1 cellular context compared by ENCODE assay signal in the genomic region with DNA sequence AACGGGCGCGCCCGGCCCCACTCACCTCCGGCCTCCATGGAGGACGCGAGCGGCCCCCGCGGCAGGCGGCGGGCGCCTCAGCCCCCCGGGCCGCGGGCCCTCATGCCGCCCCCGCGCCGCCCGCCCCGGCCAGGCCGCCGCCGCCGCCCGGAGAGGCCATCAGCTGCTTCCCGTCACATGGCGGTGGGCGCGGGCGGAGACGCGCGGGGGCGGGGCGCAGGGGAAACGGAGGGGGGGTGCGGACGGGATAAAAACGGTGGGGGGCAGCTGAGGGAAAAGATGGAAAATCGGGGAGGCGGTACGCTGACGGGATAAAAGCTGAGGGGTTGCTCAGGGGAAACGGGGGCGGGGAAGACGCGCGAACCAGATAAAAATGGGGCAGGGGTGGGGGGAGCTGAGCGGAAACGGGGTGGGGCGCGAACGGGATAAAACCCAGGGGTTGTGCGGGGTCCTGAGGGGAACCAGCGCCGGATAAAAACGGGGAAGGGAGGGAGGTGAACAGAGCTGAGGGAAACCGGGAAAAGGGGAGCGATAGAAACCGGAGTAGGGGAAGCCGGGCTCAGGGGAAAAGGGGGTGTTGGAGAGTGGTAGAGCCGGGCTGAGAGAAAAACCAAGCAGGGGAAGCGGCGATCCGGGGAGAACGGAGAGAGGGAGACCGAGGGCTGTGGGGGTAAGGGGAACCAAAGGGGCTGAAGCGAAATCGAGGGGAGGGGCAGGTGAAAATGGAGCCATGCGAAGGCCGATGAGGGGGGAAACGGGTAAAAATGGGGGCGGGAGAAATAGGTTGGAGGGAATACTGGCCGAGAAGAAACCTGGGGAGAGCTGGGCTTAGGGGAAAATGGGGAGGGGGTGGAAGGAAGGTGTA.
A peak's percentile ranks its signal among the peaks of the same experiment; 100 is the strongest.
TF ChIP-seq lines count a peak whose summit lies in the region.

A gene (minus strand): TSS at position 169 of the 865 bp plus-strand sequence. CDS start 131 bp downstream, at position 38.

TF ChIP-seq in HepG2, 621 proteins besides CTCF, POLR2A, EP300 and RAD21 (continues in another document):
- TF ChIP-seq ZSCAN31 (CRISPR knock-in tag; IDR thresholded peaks at IDR 0.05; ENCODE audit: low read depth): no peak
- TF ChIP-seq, protein P1, sequence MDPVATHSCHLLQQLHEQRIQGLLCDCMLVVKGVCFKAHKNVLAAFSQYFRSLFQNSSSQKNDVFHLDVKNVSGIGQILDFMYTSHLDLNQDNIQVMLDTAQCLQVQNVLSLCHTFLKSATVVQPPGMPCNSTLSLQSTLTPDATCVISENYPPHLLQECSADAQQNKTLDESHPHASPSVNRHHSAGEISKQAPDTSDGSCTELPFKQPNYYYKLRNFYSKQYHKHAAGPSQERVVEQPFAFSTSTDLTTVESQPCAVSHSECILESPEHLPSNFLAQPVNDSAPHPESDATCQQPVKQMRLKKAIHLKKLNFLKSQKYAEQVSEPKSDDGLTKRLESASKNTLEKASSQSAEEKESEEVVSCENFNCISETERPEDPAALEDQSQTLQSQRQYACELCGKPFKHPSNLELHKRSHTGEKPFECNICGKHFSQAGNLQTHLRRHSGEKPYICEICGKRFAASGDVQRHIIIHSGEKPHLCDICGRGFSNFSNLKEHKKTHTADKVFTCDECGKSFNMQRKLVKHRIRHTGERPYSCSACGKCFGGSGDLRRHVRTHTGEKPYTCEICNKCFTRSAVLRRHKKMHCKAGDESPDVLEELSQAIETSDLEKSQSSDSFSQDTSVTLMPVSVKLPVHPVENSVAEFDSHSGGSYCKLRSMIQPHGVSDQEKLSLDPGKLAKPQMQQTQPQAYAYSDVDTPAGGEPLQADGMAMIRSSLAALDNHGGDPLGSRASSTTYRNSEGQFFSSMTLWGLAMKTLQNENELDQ (CRISPR knock-in tag; IDR thresholded peaks at IDR 0.05; ENCODE audit: borderline replicate concordance): no peak
- no peak for TF ChIP-seq ZBTB38 (CRISPR knock-in tag; IDR thresholded peaks at IDR 0.05)
- TF ChIP-seq, protein P2, sequence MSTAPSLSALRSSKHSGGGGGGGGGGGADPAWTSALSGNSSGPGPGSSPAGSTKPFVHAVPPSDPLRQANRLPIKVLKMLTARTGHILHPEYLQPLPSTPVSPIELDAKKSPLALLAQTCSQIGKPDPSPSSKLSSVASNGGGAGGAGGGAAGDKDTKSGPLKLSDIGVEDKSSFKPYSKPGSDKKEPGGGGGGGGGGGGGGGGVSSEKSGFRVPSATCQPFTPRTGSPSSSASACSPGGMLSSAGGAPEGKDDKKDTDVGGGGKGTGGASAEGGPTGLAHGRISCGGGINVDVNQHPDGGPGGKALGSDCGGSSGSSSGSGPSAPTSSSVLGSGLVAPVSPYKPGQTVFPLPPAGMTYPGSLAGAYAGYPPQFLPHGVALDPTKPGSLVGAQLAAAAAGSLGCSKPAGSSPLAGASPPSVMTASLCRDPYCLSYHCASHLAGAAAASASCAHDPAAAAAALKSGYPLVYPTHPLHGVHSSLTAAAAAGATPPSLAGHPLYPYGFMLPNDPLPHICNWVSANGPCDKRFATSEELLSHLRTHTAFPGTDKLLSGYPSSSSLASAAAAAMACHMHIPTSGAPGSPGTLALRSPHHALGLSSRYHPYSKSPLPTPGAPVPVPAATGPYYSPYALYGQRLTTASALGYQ (CRISPR knock-in tag; IDR thresholded peaks at IDR 0.05): no peak
- TF ChIP-seq ZZZ3 (CRISPR knock-in tag; IDR thresholded peaks at IDR 0.05; ENCODE audit: borderline replicate concordance): no peak
- TF ChIP-seq, protein P3, sequence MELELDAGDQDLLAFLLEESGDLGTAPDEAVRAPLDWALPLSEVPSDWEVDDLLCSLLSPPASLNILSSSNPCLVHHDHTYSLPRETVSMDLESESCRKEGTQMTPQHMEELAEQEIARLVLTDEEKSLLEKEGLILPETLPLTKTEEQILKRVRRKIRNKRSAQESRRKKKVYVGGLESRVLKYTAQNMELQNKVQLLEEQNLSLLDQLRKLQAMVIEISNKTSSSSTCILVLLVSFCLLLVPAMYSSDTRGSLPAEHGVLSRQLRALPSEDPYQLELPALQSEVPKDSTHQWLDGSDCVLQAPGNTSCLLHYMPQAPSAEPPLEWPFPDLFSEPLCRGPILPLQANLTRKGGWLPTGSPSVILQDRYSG (CRISPR knock-in tag; IDR thresholded peaks at IDR 0.05): no peak
- TF ChIP-seq, protein P4, sequence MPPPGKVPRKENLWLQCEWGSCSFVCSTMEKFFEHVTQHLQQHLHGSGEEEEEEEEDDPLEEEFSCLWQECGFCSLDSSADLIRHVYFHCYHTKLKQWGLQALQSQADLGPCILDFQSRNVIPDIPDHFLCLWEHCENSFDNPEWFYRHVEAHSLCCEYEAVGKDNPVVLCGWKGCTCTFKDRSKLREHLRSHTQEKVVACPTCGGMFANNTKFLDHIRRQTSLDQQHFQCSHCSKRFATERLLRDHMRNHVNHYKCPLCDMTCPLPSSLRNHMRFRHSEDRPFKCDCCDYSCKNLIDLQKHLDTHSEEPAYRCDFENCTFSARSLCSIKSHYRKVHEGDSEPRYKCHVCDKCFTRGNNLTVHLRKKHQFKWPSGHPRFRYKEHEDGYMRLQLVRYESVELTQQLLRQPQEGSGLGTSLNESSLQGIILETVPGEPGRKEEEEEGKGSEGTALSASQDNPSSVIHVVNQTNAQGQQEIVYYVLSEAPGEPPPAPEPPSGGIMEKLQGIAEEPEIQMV (CRISPR knock-in tag; IDR thresholded peaks at IDR 0.05; ENCODE audit: low read depth): no peak
- TF ChIP-seq, protein P5, sequence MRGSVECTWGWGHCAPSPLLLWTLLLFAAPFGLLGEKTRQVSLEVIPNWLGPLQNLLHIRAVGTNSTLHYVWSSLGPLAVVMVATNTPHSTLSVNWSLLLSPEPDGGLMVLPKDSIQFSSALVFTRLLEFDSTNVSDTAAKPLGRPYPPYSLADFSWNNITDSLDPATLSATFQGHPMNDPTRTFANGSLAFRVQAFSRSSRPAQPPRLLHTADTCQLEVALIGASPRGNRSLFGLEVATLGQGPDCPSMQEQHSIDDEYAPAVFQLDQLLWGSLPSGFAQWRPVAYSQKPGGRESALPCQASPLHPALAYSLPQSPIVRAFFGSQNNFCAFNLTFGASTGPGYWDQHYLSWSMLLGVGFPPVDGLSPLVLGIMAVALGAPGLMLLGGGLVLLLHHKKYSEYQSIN (CRISPR knock-in tag; IDR thresholded peaks at IDR 0.05; ENCODE audit: borderline replicate concordance): no peak
- no peak for TF ChIP-seq ZNF775 (CRISPR knock-in tag; IDR thresholded peaks at IDR 0.05; ENCODE audit: borderline replicate concordance)
- TF ChIP-seq SNRNP70 (IDR thresholded peaks at IDR 0.05; ENCODE audit: low read depth, low read length): no peak
- no peak for TF ChIP-seq ZNF441 (CRISPR knock-in tag; IDR thresholded peaks at IDR 0.05; ENCODE audit: borderline replicate concordance)
- no peak for TF ChIP-seq ZNF431 (CRISPR knock-in tag; IDR thresholded peaks at IDR 0.05; ENCODE audit: borderline replicate concordance, low read depth)
- TF ChIP-seq, protein P6, sequence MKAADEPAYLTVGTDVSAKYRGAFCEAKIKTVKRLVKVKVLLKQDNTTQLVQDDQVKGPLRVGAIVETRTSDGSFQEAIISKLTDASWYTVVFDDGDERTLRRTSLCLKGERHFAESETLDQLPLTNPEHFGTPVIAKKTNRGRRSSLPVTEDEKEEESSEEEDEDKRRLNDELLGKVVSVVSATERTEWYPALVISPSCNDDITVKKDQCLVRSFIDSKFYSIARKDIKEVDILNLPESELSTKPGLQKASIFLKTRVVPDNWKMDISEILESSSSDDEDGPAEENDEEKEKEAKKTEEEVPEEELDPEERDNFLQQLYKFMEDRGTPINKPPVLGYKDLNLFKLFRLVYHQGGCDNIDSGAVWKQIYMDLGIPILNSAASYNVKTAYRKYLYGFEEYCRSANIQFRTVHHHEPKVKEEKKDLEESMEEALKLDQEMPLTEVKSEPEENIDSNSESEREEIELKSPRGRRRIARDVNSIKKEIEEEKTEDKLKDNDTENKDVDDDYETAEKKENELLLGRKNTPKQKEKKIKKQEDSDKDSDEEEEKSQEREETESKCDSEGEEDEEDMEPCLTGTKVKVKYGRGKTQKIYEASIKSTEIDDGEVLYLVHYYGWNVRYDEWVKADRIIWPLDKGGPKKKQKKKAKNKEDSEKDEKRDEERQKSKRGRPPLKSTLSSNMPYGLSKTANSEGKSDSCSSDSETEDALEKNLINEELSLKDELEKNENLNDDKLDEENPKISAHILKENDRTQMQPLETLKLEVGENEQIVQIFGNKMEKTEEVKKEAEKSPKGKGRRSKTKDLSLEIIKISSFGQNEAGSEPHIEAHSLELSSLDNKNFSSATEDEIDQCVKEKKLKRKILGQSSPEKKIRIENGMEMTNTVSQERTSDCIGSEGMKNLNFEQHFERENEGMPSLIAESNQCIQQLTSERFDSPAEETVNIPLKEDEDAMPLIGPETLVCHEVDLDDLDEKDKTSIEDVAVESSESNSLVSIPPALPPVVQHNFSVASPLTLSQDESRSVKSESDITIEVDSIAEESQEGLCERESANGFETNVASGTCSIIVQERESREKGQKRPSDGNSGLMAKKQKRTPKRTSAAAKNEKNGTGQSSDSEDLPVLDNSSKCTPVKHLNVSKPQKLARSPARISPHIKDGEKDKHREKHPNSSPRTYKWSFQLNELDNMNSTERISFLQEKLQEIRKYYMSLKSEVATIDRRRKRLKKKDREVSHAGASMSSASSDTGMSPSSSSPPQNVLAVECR (CRISPR knock-in tag; IDR thresholded peaks at IDR 0.05; ENCODE audit: borderline replicate concordance): 0 out of 2 replicates have a peak, but pooled peaks have one; percentile 29
- TF ChIP-seq, protein P7, sequence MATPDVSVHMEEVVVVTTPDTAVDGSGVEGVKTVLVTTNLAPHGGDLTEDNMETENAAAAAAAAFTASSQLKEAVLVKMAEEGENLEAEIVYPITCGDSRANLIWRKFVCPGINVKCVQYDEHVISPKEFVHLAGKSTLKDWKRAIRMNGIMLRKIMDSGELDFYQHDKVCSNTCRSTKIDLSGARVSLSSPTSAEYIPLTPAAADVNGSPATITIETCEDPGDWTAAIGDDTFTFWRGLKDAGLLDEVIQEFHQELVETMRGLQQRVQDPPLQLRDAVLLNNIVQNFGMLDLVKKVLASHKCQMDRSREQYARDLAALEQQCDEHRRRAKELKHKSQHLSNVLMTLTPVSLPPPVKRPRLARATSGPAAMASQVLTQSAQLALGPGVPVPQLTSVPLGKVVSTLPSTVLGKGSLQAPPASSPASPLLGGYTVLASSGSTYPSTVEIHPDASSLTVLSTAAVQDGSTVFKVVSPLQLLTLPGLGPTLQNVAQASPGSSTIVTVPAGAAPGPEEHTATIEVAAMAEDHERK (CRISPR knock-in tag; IDR thresholded peaks at IDR 0.05; ENCODE audit: low read depth): no peak
- no peak for TF ChIP-seq TP53 (CRISPR knock-in tag; conservative IDR thresholded peaks at IDR 0.05)
- no peak for TF ChIP-seq KLF16 (CRISPR knock-in tag; IDR thresholded peaks at IDR 0.05)
- TF ChIP-seq ZNF136 (CRISPR knock-in tag; IDR thresholded peaks at IDR 0.05; ENCODE audit: low read depth): no peak
- TF ChIP-seq KDM2A (CRISPR knock-in tag; IDR thresholded peaks at IDR 0.05; ENCODE audit: borderline replicate concordance, low read depth): no peak
- no peak for TF ChIP-seq NFATC3 (CRISPR knock-in tag; IDR thresholded peaks at IDR 0.05)
- TF ChIP-seq, protein P8, sequence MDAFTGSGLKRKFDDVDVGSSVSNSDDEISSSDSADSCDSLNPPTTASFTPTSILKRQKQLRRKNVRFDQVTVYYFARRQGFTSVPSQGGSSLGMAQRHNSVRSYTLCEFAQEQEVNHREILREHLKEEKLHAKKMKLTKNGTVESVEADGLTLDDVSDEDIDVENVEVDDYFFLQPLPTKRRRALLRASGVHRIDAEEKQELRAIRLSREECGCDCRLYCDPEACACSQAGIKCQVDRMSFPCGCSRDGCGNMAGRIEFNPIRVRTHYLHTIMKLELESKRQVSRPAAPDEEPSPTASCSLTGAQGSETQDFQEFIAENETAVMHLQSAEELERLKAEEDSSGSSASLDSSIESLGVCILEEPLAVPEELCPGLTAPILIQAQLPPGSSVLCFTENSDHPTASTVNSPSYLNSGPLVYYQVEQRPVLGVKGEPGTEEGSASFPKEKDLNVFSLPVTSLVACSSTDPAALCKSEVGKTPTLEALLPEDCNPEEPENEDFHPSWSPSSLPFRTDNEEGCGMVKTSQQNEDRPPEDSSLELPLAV (CRISPR knock-in tag; conservative IDR thresholded peaks at IDR 0.05; ENCODE audit: low read depth): no peak
- TF ChIP-seq ZNF10 (CRISPR knock-in tag; IDR thresholded peaks at IDR 0.05; ENCODE audit: borderline replicate concordance, low read depth): no peak
- TF ChIP-seq ZNF607 (CRISPR knock-in tag; IDR thresholded peaks at IDR 0.05; ENCODE audit: borderline replicate concordance): no peak
- TF ChIP-seq, protein P9, sequence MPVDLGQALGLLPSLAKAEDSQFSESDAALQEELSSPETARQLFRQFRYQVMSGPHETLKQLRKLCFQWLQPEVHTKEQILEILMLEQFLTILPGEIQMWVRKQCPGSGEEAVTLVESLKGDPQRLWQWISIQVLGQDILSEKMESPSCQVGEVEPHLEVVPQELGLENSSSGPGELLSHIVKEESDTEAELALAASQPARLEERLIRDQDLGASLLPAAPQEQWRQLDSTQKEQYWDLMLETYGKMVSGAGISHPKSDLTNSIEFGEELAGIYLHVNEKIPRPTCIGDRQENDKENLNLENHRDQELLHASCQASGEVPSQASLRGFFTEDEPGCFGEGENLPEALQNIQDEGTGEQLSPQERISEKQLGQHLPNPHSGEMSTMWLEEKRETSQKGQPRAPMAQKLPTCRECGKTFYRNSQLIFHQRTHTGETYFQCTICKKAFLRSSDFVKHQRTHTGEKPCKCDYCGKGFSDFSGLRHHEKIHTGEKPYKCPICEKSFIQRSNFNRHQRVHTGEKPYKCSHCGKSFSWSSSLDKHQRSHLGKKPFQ (CRISPR knock-in tag; IDR thresholded peaks at IDR 0.05; ENCODE audit: insufficient replicate concordance): no peak
- TF ChIP-seq KDM5A (IDR thresholded peaks at IDR 0.05; ENCODE audit: borderline replicate concordance, low read length): peak; percentile 30; the same call in 1 of the 2 replicates
- TF ChIP-seq POLR2AphosphoS5 (IDR thresholded peaks at IDR 0.05; ENCODE audit: low read depth, low read length): peak; percentile 71
- TF ChIP-seq, protein P10, sequence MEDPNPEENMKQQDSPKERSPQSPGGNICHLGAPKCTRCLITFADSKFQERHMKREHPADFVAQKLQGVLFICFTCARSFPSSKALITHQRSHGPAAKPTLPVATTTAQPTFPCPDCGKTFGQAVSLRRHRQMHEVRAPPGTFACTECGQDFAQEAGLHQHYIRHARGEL (CRISPR knock-in tag; IDR thresholded peaks at IDR 0.05): no peak
- no peak for TF ChIP-seq SSRP1 (CRISPR knock-in tag; IDR thresholded peaks at IDR 0.05)
